18 cellular contexts compared by ENCODE assay signal in genomic region chr14:101950516-101951215, GRCh38. TPM values are rescaled to one million over a fixed set of nuclear protein-coding genes. Genes with fewer than 3 reads are reported as not detected.
DNase-seq lines count a peak whose midpoint lies in the region; ATAC-seq and TF ChIP-seq lines count a peak whose summit lies in the region.
"Had no signal": no experiment of that assay in that cellular context is flagged by ENCODE, and none has a peak within 500 bp of the region (broad histone marks: within the 10 kb centered on the region; RNA-seq: fewer than 3 reads in every experiment).

No MANE protein-coding gene starts in this region.

- TF ChIP-seq CTCF in right atrium auricular region (IDR thresholded peaks at IDR 0.05) = no peak

- H3K4me3 ChIP-seq in right atrium auricular region = no peak overlapping the region
- H3K4me3 ChIP-seq: GM23338, left ventricle myocardium inferior, skin epidermis, vagina had no signal

- intact Hi-C loops in Right ventricle myocardium inferior (cut with DNase I) = no loop called here

- H3K27me3 Mint-ChIP-seq in activated T-helper 17 cell treated with anti-CD3 and anti-CD28 coated beads, Interleukin-2, amount 50 U/mL, for 72 hours = peaks cover 3% of the 10 kb centered on the region
- H3K27me3 Mint-ChIP-seq in memory B cell = peaks cover 6% of the 10 kb centered on the region
- peaks cover 8 to 12% of the 10 kb centered on the region in 2 donors for H3K27me3 Mint-ChIP-seq in stimulated activated naive B cell treated with anti-CD40 and anti-IgM and Interleukin-4, amounts not matched to agents 10 μg/mL and 1 μg/mL and 100 μg/mL, for 72 hours

- no peaks in the 10 kb centered on the region for H3K36me3 ChIP-seq in right atrium auricular region
- H3K36me3 ChIP-seq: left ventricle myocardium inferior, vagina had no signal

- no peak overlapping the region for H3K4me3 Mint-ChIP-seq in activated T-helper 17 cell treated with anti-CD3 and anti-CD28 coated beads, Interleukin-2, amount 50 U/mL, for 72 hours
- peak overlapping the region; percentile 34 for H3K4me3 Mint-ChIP-seq in memory B cell
- H3K4me3 Mint-ChIP-seq in stimulated activated naive B cell treated with anti-CD40 and anti-IgM and Interleukin-4, amounts not matched to agents 10 μg/mL and 1 μg/mL and 100 μg/mL, for 72 hours = peak overlapping the region in 1 of 2 donors; percentile 50

- DNase-seq in Right ventricle myocardium inferior (ENCODE audit: missing footprints) (peak; percentile 17), right atrium auricular region (ENCODE audit: low spot score) (no peak), memory B cell (ENCODE audit: low spot score in 2 of 2) (no peak), NCI-H2081 (lab: John Stamatoyannopoulos, UW) (no peak)
- no peak for DNase-seq in stimulated activated naive B cell treated with anti-CD40 and anti-IgM and Interleukin-4, amounts not matched to agents 10 μg/mL and 1 μg/mL and 100 μg/mL, for 72 hours
- DNase-seq: effector CD8-positive, alpha-beta T cell; left ventricle myocardium inferior; MM.1S; NCI-H2029; NCI-H69; stimulated activated naive CD8-positive, alpha-beta T cell treated with anti-CD3 and anti-CD28 coated beads, Interleukin-15, Interleukin-2, amounts not matched to agents 100 U/mL and 50 U/mL, for 24 hours had no signal

- H3K27ac Mint-ChIP-seq in activated T-helper 17 cell treated with anti-CD3 and anti-CD28 coated beads, Interleukin-2, amount 50 U/mL, for 72 hours = peak overlapping the region; percentile 33
- no peak overlapping the region for H3K27ac Mint-ChIP-seq in memory B cell
- peak overlapping the region; percentile 75 for H3K27ac Mint-ChIP-seq in stimulated activated naive B cell treated with anti-CD40 and anti-IgM and Interleukin-4, amounts not matched to agents 10 μg/mL and 1 μg/mL and 100 μg/mL, for 72 hours
- H3K27ac Mint-ChIP-seq: GM23338 had no signal

- peak overlapping the region in 1 of 2 donors; percentile 11 for H3K27ac ChIP-seq in right atrium auricular region
- H3K27ac ChIP-seq: left ventricle myocardium inferior, vagina had no signal

- H3K9me3 ChIP-seq in right atrium auricular region = no peaks in the 10 kb centered on the region
- H3K9me3 ChIP-seq: left ventricle myocardium inferior, vagina had no signal

- peaks cover 0 to 22% of the 10 kb centered on the region in 2 donors for H3K4me1 ChIP-seq in right atrium auricular region

- no peaks in the 10 kb centered on the region for H3K27me3 ChIP-seq in right atrium auricular region
- H3K27me3 ChIP-seq: vagina had no signal

- H3K4me1 Mint-ChIP-seq in activated T-helper 17 cell treated with anti-CD3 and anti-CD28 coated beads, Interleukin-2, amount 50 U/mL, for 72 hours = peaks cover 5% of the 10 kb centered on the region
- peaks cover 14% of the 10 kb centered on the region for H3K4me1 Mint-ChIP-seq in memory B cell
- peaks cover 19 to 28% of the 10 kb centered on the region in 2 donors for H3K4me1 Mint-ChIP-seq in stimulated activated naive B cell treated with anti-CD40 and anti-IgM and Interleukin-4, amounts not matched to agents 10 μg/mL and 1 μg/mL and 100 μg/mL, for 72 hours

- ATAC-seq in Right ventricle myocardium inferior = no peak
- ATAC-seq in activated T-helper 17 cell treated with anti-CD3 and anti-CD28 coated beads, Interleukin-2, amount 50 U/mL, for 72 hours (replicated peaks) = no peak
- no peak for ATAC-seq in memory B cell (ENCODE audit: low read depth)
- no peak for ATAC-seq in stimulated activated naive B cell treated with anti-CD40 and anti-IgM and Interleukin-4, amounts not matched to agents 10 μg/mL and 1 μg/mL and 100 μg/mL, for 72 hours (replicated peaks)
- no peak for ATAC-seq in HG03521 (IDR thresholded peaks at IDR 0.05; ENCODE audit: unreplicated experiment)
- no peak for ATAC-seq in GM18520 (IDR thresholded peaks at IDR 0.05; ENCODE audit: unreplicated experiment)
- ATAC-seq: GM23338; Panc1; stimulated activated naive CD8-positive, alpha-beta T cell treated with anti-CD3 and anti-CD28 coated beads, Interleukin-15, Interleukin-2, amounts not matched to agents 100 U/mL and 50 U/mL, for 24 hours had no signal

- H3K36me3 Mint-ChIP-seq in activated T-helper 17 cell treated with anti-CD3 and anti-CD28 coated beads, Interleukin-2, amount 50 U/mL, for 72 hours (ENCODE audit: low read depth) = peaks cover 6% of the 10 kb centered on the region
- H3K36me3 Mint-ChIP-seq in memory B cell = no peaks in the 10 kb centered on the region
- H3K36me3 Mint-ChIP-seq in stimulated activated naive B cell treated with anti-CD40 and anti-IgM and Interleukin-4, amounts not matched to agents 10 μg/mL and 1 μg/mL and 100 μg/mL, for 72 hours = peaks cover 1 to 15% of the 10 kb centered on the region in 2 donors

- H3K9me3 Mint-ChIP-seq in activated T-helper 17 cell treated with anti-CD3 and anti-CD28 coated beads, Interleukin-2, amount 50 U/mL, for 72 hours = no peaks in the 10 kb centered on the region
- H3K9me3 Mint-ChIP-seq in memory B cell = no peaks in the 10 kb centered on the region
- H3K9me3 Mint-ChIP-seq in stimulated activated naive B cell treated with anti-CD40 and anti-IgM and Interleukin-4, amounts not matched to agents 10 μg/mL and 1 μg/mL and 100 μg/mL, for 72 hours = peaks cover 0 to 1% of the 10 kb centered on the region in 2 donors

RNA-seq across cellular contexts. Expression of gene DYNC1H1, which starts 13.7 kb away (rescaled TPM):
- total RNA-seq in Right ventricle myocardium inferior (348 TPM), right atrium auricular region (100 to 1,000 TPM; 388 to 445 TPM)
- 100 to 1,000 TPM; 319 to 383 TPM for total RNA-seq in activated T-helper 17 cell treated with anti-CD3 and anti-CD28 coated beads, Interleukin-2, amount 50 U/mL, for 72 hours
